14 cellular contexts compared by ENCODE assay signal in the genomic region with DNA sequence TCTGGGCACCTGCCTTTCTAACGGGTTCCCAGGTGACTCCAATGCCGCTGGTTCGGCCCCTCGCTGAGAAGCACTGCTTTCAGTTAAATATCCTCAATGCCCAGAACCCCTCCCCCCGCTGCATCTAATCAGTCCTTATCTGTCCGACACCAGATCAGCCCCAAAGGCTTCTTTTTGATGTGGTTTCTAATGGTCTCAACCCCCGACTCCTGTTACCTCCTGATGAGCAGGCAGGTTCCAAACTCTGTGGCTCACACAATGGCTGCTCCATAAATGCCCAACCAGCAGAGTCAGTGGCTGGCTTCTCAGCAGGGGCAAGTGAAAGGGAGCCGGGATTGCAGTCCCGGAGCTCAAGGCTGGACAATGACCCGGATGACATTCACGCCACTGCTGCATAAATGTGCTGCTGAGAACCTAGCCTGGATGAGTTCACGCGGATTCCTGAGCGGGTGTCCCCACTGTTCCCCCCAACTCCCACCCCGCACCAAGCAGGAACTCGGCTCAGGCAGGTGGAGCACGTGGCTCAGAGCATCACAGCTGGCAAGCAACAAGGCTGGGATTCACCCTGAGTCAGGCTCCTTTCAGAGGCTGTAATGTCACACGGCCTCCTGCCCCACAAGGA. TPM values are rescaled to one million over a fixed set of nuclear protein-coding genes. Genes with fewer than 3 reads are reported as not detected.
DNase-seq lines count a peak whose midpoint lies in the region; ATAC-seq, FAIRE-seq and TF ChIP-seq lines count a peak whose summit lies in the region.
"Had no signal": no experiment of that assay in that cellular context is flagged by ENCODE, and none has a peak within 500 bp of the region (broad histone marks: within the 10 kb centered on the region; RNA-seq: fewer than 3 reads in every experiment).

No MANE protein-coding gene starts in this region.

- no peak for FAIRE-seq in frontal cortex (lab: Jason Lieb, UNC)

- TF ChIP-seq POLR2A in IMR-90 (IDR thresholded peaks at IDR 0.05; ENCODE audit: low read depth, low read length) = no peak

- H3K36me3 ChIP-seq in DND-41 (ENCODE audit: insufficient read depth, low read length) (peaks cover 5% of the 10 kb centered on the region), IMR-90 (ENCODE audit: control insufficient read depth, insufficient read depth, low read length) (no peaks in the 10 kb centered on the region)
- H3K36me3 ChIP-seq: cardiac muscle cell, right lobe of liver had no signal

- dilution Hi-C loops in IMR-90 (cut with HindIII; ENCODE audit: low sequenced_read_pairs, unreplicated experiment) = no loop called here

- DNase-seq in DND-41 (no peak), IMR-90 (peak; percentile 18), dermis blood vessel endothelial cell (peak; percentile 28), neural crest cell (ENCODE audit: low read depth, low spot score) (no peak), frontal cortex (ENCODE audit: low spot score in 2 of 2) (no peak)
- DNase-seq: activated CD4-positive, alpha-beta T cell treated with anti-CD3 and anti-CD28 coated beads for 1 hour; CD4-positive, alpha-beta T cell; esophagus squamous epithelium; SIG-M5; substantia nigra had no signal

- H2AFZ ChIP-seq in DND-41 (ENCODE audit: low read depth, low read length) = no peak overlapping the region
- no peak overlapping the region for H2AFZ ChIP-seq in IMR-90 (replicated peaks; ENCODE audit: low read length, poor library complexity)

- H3K18ac ChIP-seq in IMR-90 (ENCODE audit: low read depth, low read length) = no peak overlapping the region

- no peaks in the 10 kb centered on the region for H3K79me1 ChIP-seq in IMR-90 (ENCODE audit: low read depth in 1 of 2, low read length in 2 of 2)

- H3K27ac Mint-ChIP-seq in neural crest cell (ENCODE audit: unreplicated experiment) = no peak overlapping the region
- H3K27ac Mint-ChIP-seq: CD4-positive, alpha-beta T cell had no signal

- H3K9me3 Mint-ChIP-seq in neural crest cell = no peaks in the 10 kb centered on the region
- H3K9me3 Mint-ChIP-seq: CD4-positive, alpha-beta T cell had no signal

- no peak overlapping the region for H3K56ac ChIP-seq in IMR-90 (ENCODE audit: extremely low read depth, insufficient read depth, low read length)

- TF ChIP-seq CTCF in DND-41 (IDR thresholded peaks at IDR 0.05; ENCODE audit: borderline replicate concordance, extremely low read depth, low read length, poor library complexity, severe bottlenecking) = no peak
- no peak for TF ChIP-seq CTCF in IMR-90 (conservative IDR thresholded peaks at IDR 0.05; ENCODE audit: low read depth, low read length)
- TF ChIP-seq CTCF in neural crest cell (conservative IDR thresholded peaks at IDR 0.05) = no peak

- no peak overlapping the region for H2BK120ac ChIP-seq in IMR-90 (ENCODE audit: low read depth, low read length)

- in situ Hi-C loops in IMR-90 (cut with MboI; ENCODE audit: low sequenced_read_pairs) = no loop called here

- peaks cover 26% of the 10 kb centered on the region for H3K4me1 Mint-ChIP-seq in neural crest cell

- H3K79me2 ChIP-seq in DND-41 (ENCODE audit: insufficient read depth, low read length) = no peaks in the 10 kb centered on the region

- H3K14ac ChIP-seq in IMR-90 (replicated peaks; ENCODE audit: low read depth, low read length) = no peak overlapping the region

- BruUV-seq in IMR-90 (replicated peaks; lab: Mats Ljungman, UMichigan) = no TSS peak

- peaks cover 3% of the 10 kb centered on the region for H3K27me3 Mint-ChIP-seq in neural crest cell (ENCODE audit: low read depth)

- H4K8ac ChIP-seq in IMR-90 (ENCODE audit: low read depth in 2 of 2, low read length in 2 of 2) = no peak overlapping the region

- no peak overlapping the region for H2AK5ac ChIP-seq in IMR-90 (ENCODE audit: low read depth, low read length)

- POLR2A ChIA-PET in IMR-90 (lab: Charles Lee; ENCODE audit: unreplicated experiment) = no interaction called here

- no peaks in the 10 kb centered on the region for H3K36me3 Mint-ChIP-seq in neural crest cell (ENCODE audit: low read depth)

- intact Hi-C loops in IMR-90 (cut with micrococcal nuclease) = loop anchor here (5.0 kb wide), 1 partner anchor 76 kb away; the partner anchor contains the start of gene NECAB2

- no peak overlapping the region for H2BK20ac ChIP-seq in IMR-90 (ENCODE audit: low read depth, low read length)

- CTCF ChIA-PET in IMR-90 (lab: Yijun Ruan, JAX) = no interaction called here

- H3K9ac ChIP-seq in DND-41 (ENCODE audit: low read depth, low read length) (no peak overlapping the region), IMR-90 (ENCODE audit: low read depth, low read length) (no peak overlapping the region)

- no peak overlapping the region for H3K23ac ChIP-seq in IMR-90 (ENCODE audit: low read depth, low read length)

- H3K27me3 ChIP-seq in DND-41 (ENCODE audit: insufficient read depth, low read length, poor library complexity) (no peaks in the 10 kb centered on the region), IMR-90 (ENCODE audit: control insufficient read depth, insufficient read depth, low read length) (peaks cover 45% of the 10 kb centered on the region)
- H3K27me3 ChIP-seq: cardiac muscle cell, right lobe of liver had no signal

- no peak overlapping the region for H2BK5ac ChIP-seq in IMR-90 (ENCODE audit: low read depth, low read length, poor library complexity, severe bottlenecking)

- H4K5ac ChIP-seq in IMR-90 (ENCODE audit: low read depth, low read length) = no peak overlapping the region

- H3K4me2 ChIP-seq in DND-41 (ENCODE audit: insufficient read depth, low read length) = no peak overlapping the region
- no peak overlapping the region for H3K4me2 ChIP-seq in IMR-90 (ENCODE audit: low read depth, low read length)

- H3K4me3 Mint-ChIP-seq in neural crest cell = peak overlapping the region; percentile 21
- H3K4me3 Mint-ChIP-seq: CD4-positive, alpha-beta T cell had no signal

- no peaks in the 10 kb centered on the region for H3K4me1 ChIP-seq in DND-41 (ENCODE audit: insufficient read depth, low read length)
- H3K4me1 ChIP-seq in IMR-90 (ENCODE audit: control insufficient read depth, insufficient read depth, low read length) = no peaks in the 10 kb centered on the region
- H3K4me1 ChIP-seq: right lobe of liver had no signal

- no peak overlapping the region for H2AK9ac ChIP-seq in IMR-90 (replicated peaks; ENCODE audit: low read depth, low read length, poor library complexity)

- ATAC-seq in DND-41 (ENCODE audit: insufficient read depth, low read depth) (0 out of 3 replicates have a peak, but pooled peaks have one; percentile 34), IMR-90 (ENCODE audit: low read depth) (peak; percentile 42), HG03095 (IDR thresholded peaks at IDR 0.05; ENCODE audit: unreplicated experiment) (no peak), GM21619 (IDR thresholded peaks at IDR 0.05; ENCODE audit: unreplicated experiment) (no peak)

- H2BK15ac ChIP-seq in IMR-90 (ENCODE audit: low read depth, low read length) = no peak overlapping the region

- H3K27ac ChIP-seq in DND-41 (ENCODE audit: low read length) (no peak overlapping the region), IMR-90 (ENCODE audit: insufficient read depth, low read length) (no peak overlapping the region)
- H3K27ac ChIP-seq: cardiac muscle cell, esophagus squamous epithelium, right lobe of liver had no signal

- H4K20me1 ChIP-seq in DND-41 (ENCODE audit: insufficient read depth, low read length) (peaks cover 7% of the 10 kb centered on the region), IMR-90 (ENCODE audit: insufficient read depth, low read length) (no peaks in the 10 kb centered on the region)

- no peaks in the 10 kb centered on the region for H3K9me3 ChIP-seq in DND-41 (ENCODE audit: insufficient read depth, low read length, severe bottlenecking)
- no peaks in the 10 kb centered on the region for H3K9me3 ChIP-seq in IMR-90 (ENCODE audit: control insufficient read depth, insufficient read depth, low read length)
- H3K9me3 ChIP-seq: esophagus squamous epithelium, right lobe of liver had no signal

- no peaks in the 10 kb centered on the region for H3K9me1 ChIP-seq in IMR-90 (ENCODE audit: insufficient read depth, low read length)

- H3K4me3 ChIP-seq in DND-41 (ENCODE audit: low read depth in 1 of 2, low read length in 2 of 2) = no peak overlapping the region
- no peak overlapping the region for H3K4me3 ChIP-seq in IMR-90 (ENCODE audit: insufficient read depth, low read depth, low read length)
- H3K4me3 ChIP-seq: cardiac muscle cell, esophagus squamous epithelium, right lobe of liver had no signal

- TF ChIP-seq RAD21 in IMR-90 (IDR thresholded peaks at IDR 0.05; ENCODE audit: low read length) = no peak

- 62% methylated on average over 4 of the region's 18 CpGs; no CpG with 5 or more reads in 1 of the 2 experiments for WGBS in IMR-90 (ENCODE audit: extremely low coverage in 2 of 2, insufficient read length in 1 of 2), 2 experiments

- H3K4ac ChIP-seq in IMR-90 (ENCODE audit: low read depth, low read length) = no peak overlapping the region

- no peak overlapping the region for H4K91ac ChIP-seq in IMR-90 (ENCODE audit: insufficient read depth, low read depth, low read length)

TF ChIP-seq in IMR-90, 13 proteins besides CTCF, POLR2A, EP300 and RAD21:
- TF ChIP-seq, protein P1, sequence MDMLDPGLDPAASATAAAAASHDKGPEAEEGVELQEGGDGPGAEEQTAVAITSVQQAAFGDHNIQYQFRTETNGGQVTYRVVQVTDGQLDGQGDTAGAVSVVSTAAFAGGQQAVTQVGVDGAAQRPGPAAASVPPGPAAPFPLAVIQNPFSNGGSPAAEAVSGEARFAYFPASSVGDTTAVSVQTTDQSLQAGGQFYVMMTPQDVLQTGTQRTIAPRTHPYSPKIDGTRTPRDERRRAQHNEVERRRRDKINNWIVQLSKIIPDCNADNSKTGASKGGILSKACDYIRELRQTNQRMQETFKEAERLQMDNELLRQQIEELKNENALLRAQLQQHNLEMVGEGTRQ (IDR thresholded peaks at IDR 0.05; ENCODE audit: low read depth, low read length) = peak; percentile 33; the same call in 1 of the 2 replicates
- TF ChIP-seq, protein P2, sequence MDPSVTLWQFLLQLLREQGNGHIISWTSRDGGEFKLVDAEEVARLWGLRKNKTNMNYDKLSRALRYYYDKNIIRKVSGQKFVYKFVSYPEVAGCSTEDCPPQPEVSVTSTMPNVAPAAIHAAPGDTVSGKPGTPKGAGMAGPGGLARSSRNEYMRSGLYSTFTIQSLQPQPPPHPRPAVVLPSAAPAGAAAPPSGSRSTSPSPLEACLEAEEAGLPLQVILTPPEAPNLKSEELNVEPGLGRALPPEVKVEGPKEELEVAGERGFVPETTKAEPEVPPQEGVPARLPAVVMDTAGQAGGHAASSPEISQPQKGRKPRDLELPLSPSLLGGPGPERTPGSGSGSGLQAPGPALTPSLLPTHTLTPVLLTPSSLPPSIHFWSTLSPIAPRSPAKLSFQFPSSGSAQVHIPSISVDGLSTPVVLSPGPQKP (IDR thresholded peaks at IDR 0.05; ENCODE audit: borderline replicate concordance, low read depth, low read length) = no peak
- TF ChIP-seq MAFK (IDR thresholded peaks at IDR 0.05; ENCODE audit: low read depth, low read length) = no peak
- no peak for TF ChIP-seq MAZ (IDR thresholded peaks at IDR 0.05; ENCODE audit: borderline replicate concordance, low read depth, low read length)

RNA-seq across cellular contexts. Expression of gene SLC38A8, which starts 1.0 kb away (rescaled TPM):
- total RNA-seq in IMR-90 (2012; rRNA removed) = not detected in 2 replicates
- polyA plus RNA-seq in IMR-90 (2012; rRNA removed) = not detected in 2 replicates
- not detected in 2 replicates for polyA plus RNA-seq in IMR-90 (2012; cell fraction: cytosol; rRNA removed)
- not detected in 2 replicates for polyA plus RNA-seq in IMR-90 (2012; cell fraction: nucleus; rRNA removed; ENCODE audit: low replicate concordance)
- not detected in 2 replicates for total RNA-seq in dermis blood vessel endothelial cell
- not detected in 2 replicates for total RNA-seq in neural crest cell
- total RNA-seq in frontal cortex = not detected
- total RNA-seq: cardiac muscle cell; CD4-positive, alpha-beta T cell; esophagus squamous epithelium; right lobe of liver had no signal
- polyA plus RNA-seq: cardiac muscle cell had no signal

Comparison
In these comparisons a context has a peak if more than half of its experiments do, and no peak if none do; other contexts are left out.
1. ATAC-seq: peak in DND-41 (single experiment) and IMR-90 (single experiment); none in HG03095 (single experiment) and GM21619 (single experiment).
2. DNase-seq: peak in IMR-90 (single experiment) and dermis blood vessel endothelial cell (single experiment); none in DND-41 (single experiment), neural crest cell (single experiment) and frontal cortex (0 of 2).